In the genomic region with DNA sequence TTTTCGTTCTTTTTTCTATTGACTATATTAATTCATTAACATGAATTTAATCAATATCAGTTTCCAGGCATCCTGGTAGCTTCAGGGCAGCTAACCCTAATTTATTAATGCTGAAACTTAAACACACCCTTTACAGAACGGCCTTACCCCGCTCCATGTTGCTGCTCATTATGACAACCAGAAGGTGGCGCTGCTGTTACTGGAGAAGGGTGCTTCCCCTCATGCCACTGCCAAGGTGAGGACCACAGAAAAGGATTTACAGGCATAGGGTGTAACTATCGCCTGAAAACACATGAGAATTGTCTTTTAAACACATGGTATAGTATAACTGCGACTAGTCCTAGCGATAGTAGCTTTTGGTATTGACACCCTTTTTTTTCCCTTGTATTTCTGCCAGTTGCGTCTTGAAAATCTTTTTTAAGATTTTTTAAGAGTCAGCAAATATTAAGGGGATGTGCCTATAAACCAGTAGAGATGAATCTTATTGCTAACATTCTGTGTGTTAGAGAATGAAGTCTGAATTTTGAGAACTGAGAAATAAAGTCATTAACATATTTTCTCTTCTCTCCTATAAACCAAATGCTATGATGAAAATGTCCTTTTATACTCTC, we compare ENCODE assay signal across 8 cellular contexts.
A peak's percentile ranks its signal among the peaks of the same experiment; 100 is the strongest.
DNase-seq lines count a peak whose midpoint lies in the region; ATAC-seq and TF ChIP-seq lines count a peak whose summit lies in the region.

No MANE protein-coding gene starts in this region.

- no peak for TF ChIP-seq POLR2A in gastroesophageal sphincter (IDR thresholded peaks at IDR 0.05)

- H3K27ac ChIP-seq in DOHH2 (ENCODE audit: low read depth, low read length) (no peak overlapping the region), gastroesophageal sphincter (no peak overlapping the region), trophoblast cell (ENCODE audit: low read depth, low read length) (no peak overlapping the region)

- no peak overlapping the region for H2AK5ac ChIP-seq in trophoblast cell (ENCODE audit: low read length)

- no peaks in the 10 kb centered on the region for H3K9me3 Mint-ChIP-seq in activated T-cell treated with anti-CD3 and anti-CD28 coated beads, Interleukin-2, amount 50 U/mL, for 4 hours

- H3K9me2 ChIP-seq in DOHH2 (replicated peaks; ENCODE audit: control insufficient read depth, low read length) = no peaks in the 10 kb centered on the region

- no peak overlapping the region for H3K9ac ChIP-seq in trophoblast cell (ENCODE audit: low read length)

- H4K20me1 ChIP-seq in DOHH2 (ENCODE audit: control insufficient read depth, insufficient read depth, low read depth, low read length) = no peaks in the 10 kb centered on the region

- H3K79me2 ChIP-seq in DOHH2 (ENCODE audit: control insufficient read depth, low read length) (no peaks in the 10 kb centered on the region), trophoblast cell (ENCODE audit: control insufficient read depth, insufficient read depth, low read length, poor library complexity) (no peaks in the 10 kb centered on the region)

- H3F3A ChIP-seq in DOHH2 (ENCODE audit: control insufficient read depth, insufficient read depth) = no peaks in the 10 kb centered on the region

- H3K4me1 Mint-ChIP-seq in activated T-cell treated with anti-CD3 and anti-CD28 coated beads, Interleukin-2, amount 50 U/mL, for 4 hours (ENCODE audit: low read depth) = no peaks in the 10 kb centered on the region

- DNase-seq in HK-2 (ENCODE audit: unreplicated experiment) = peak; percentile 65
- DNase-seq in OCI-M1 (lab: John Stamatoyannopoulos, UW) = peak; percentile 78
- DNase-seq in activated T-cell treated with anti-CD3 and anti-CD28 coated beads, Interleukin-2, amount 50 U/mL, for 4 hours = peak; percentile 37
- peak; percentile 37 to 66 for DNase-seq in trophoblast cell
- no peak for DNase-seq in cortex of kidney (lab: John Stamatoyannopoulos, UW)

- H3K27me3 ChIP-seq in DOHH2 (ENCODE audit: control insufficient read depth, low read length) = no peaks in the 10 kb centered on the region
- H3K27me3 ChIP-seq in gastroesophageal sphincter = no peaks in the 10 kb centered on the region
- no peaks in the 10 kb centered on the region for H3K27me3 ChIP-seq in trophoblast cell (ENCODE audit: insufficient read depth, low read length)

- ATAC-seq in GM21390 (IDR thresholded peaks at IDR 0.05; ENCODE audit: unreplicated experiment) = peak; percentile 98
- peak; percentile 83 to 92 for ATAC-seq in activated T-cell treated with anti-CD3 and anti-CD28 coated beads, Interleukin-2, amount 50 U/mL, for 4 hours
- ATAC-seq in gastroesophageal sphincter = peak; percentile 85

- no peak overlapping the region for H2BK120ac ChIP-seq in trophoblast cell (ENCODE audit: insufficient read depth, low read length, poor library complexity)

- no peak overlapping the region for H3K14ac ChIP-seq in trophoblast cell (ENCODE audit: low read length)

- H3K9me3 ChIP-seq in DOHH2 (ENCODE audit: control insufficient read depth, insufficient read depth, low read length) (no peaks in the 10 kb centered on the region), gastroesophageal sphincter (no peaks in the 10 kb centered on the region), trophoblast cell (ENCODE audit: insufficient read depth, low read depth, low read length) (no peaks in the 10 kb centered on the region)

- no peaks in the 10 kb centered on the region for H3K36me3 ChIP-seq in DOHH2 (ENCODE audit: control insufficient read depth, low read length)
- peaks cover 0 to 13% of the 10 kb centered on the region in 2 donors for H3K36me3 ChIP-seq in gastroesophageal sphincter
- no peaks in the 10 kb centered on the region for H3K36me3 ChIP-seq in trophoblast cell (ENCODE audit: control insufficient read depth in 1 of 2, insufficient read depth in 2 of 2, low read length in 2 of 2)

- H4K8ac ChIP-seq in trophoblast cell (ENCODE audit: low read depth, low read length) = no peak overlapping the region

- no peak overlapping the region for H3K4ac ChIP-seq in trophoblast cell (ENCODE audit: low read depth, low read length)

- H4K91ac ChIP-seq in trophoblast cell (ENCODE audit: low read depth, low read length) = no peak overlapping the region

- no peaks in the 10 kb centered on the region for H3K36me3 Mint-ChIP-seq in activated T-cell treated with anti-CD3 and anti-CD28 coated beads, Interleukin-2, amount 50 U/mL, for 4 hours (ENCODE audit: insufficient read depth)

- H3K4me3 ChIP-seq in DOHH2 (ENCODE audit: low read length) (no peak overlapping the region), gastroesophageal sphincter (no peak overlapping the region), trophoblast cell (ENCODE audit: low read depth, low read length) (no peak overlapping the region)

- 39 to 40% methylated on average over 8 of the region's 8 CpGs for WGBS in gastroesophageal sphincter (ENCODE audit: low coverage in 1 of 2), 2 donors
- no CpG with 5 or more reads among the region's 8 CpGs for WGBS in trophoblast cell (ENCODE audit: extremely low coverage, insufficient coverage, insufficient read length)

- H3K27me3 Mint-ChIP-seq in activated T-cell treated with anti-CD3 and anti-CD28 coated beads, Interleukin-2, amount 50 U/mL, for 4 hours (ENCODE audit: low read depth) = peaks cover 14% of the 10 kb centered on the region

- H4K12ac ChIP-seq in trophoblast cell (ENCODE audit: low read depth, low read length) = no peak overlapping the region

- no peak overlapping the region for H2BK12ac ChIP-seq in trophoblast cell (ENCODE audit: low read length)

- no peak overlapping the region for H2AFZ ChIP-seq in trophoblast cell (ENCODE audit: insufficient read depth, low read length, poor library complexity)

- TF ChIP-seq EP300 in gastroesophageal sphincter (IDR thresholded peaks at IDR 0.05) = no peak

- H3K4me2 ChIP-seq in DOHH2 (ENCODE audit: low read length) (no peak overlapping the region), trophoblast cell (ENCODE audit: low read length) (no peak overlapping the region)

- TF ChIP-seq CTCF in DOHH2 (IDR thresholded peaks at IDR 0.05; ENCODE audit: low read depth, low read length, poor library complexity, severe bottlenecking) (peak; percentile 89), gastroesophageal sphincter (IDR thresholded peaks at IDR 0.05) (peak; percentile 62 to 82 (median 69))

- H3K79me1 ChIP-seq in trophoblast cell (ENCODE audit: low read length) = no peaks in the 10 kb centered on the region

- no peaks in the 10 kb centered on the region for H3K4me1 ChIP-seq in DOHH2 (ENCODE audit: control insufficient read depth, low read length)
- peaks cover 0 to 9% (median 0%) of the 10 kb centered on the region in 3 donors for H3K4me1 ChIP-seq in gastroesophageal sphincter
- no peaks in the 10 kb centered on the region for H3K4me1 ChIP-seq in trophoblast cell (ENCODE audit: control insufficient read depth in 1 of 2, insufficient read depth in 2 of 2, low read length in 2 of 2)

- H3K18ac ChIP-seq in trophoblast cell (ENCODE audit: low read length) = no peak overlapping the region

- no peak overlapping the region for H3K4me3 Mint-ChIP-seq in activated T-cell treated with anti-CD3 and anti-CD28 coated beads, Interleukin-2, amount 50 U/mL, for 4 hours

- H3K23ac ChIP-seq in trophoblast cell (ENCODE audit: low read length) = no peak overlapping the region

- no peak overlapping the region for H2BK5ac ChIP-seq in trophoblast cell (ENCODE audit: low read depth, low read length, poor library complexity)
